ENCODE assay signal across 8 cellular contexts in genomic region chr9:120928720-120929389, GRCh38. TPM values are rescaled to one million over a fixed set of nuclear protein-coding genes. Genes with fewer than 3 reads are reported as not detected.
DNase-seq lines count a peak whose midpoint lies in the region; ATAC-seq and TF ChIP-seq lines count a peak whose summit lies in the region.

No MANE protein-coding gene starts in this region.

- H3K36me3 Mint-ChIP-seq in CD4-positive, alpha-beta T cell (ENCODE audit: low read depth) = peaks cover 22% of the 10 kb centered on the region
- H3K36me3 Mint-ChIP-seq in MCF 10A (ENCODE audit: insufficient read depth, unreplicated experiment) = no peaks in the 10 kb centered on the region

- ATAC-seq in CD4-positive, alpha-beta T cell (ENCODE audit: poor library complexity) = peak; percentile 39
- ATAC-seq in GM19438 (IDR thresholded peaks at IDR 0.05; ENCODE audit: low read depth, unreplicated experiment) = peak; percentile 37
- peak; percentile 63 for ATAC-seq in IMR-90 (ENCODE audit: low read depth)
- no peak for ATAC-seq in GM18519 (IDR thresholded peaks at IDR 0.05; ENCODE audit: low FRiP score, unreplicated experiment)

- H2BK5ac ChIP-seq in IMR-90 (ENCODE audit: low read depth, low read length, poor library complexity, severe bottlenecking) = no peak overlapping the region

- H3K4me2 ChIP-seq in IMR-90 (ENCODE audit: low read depth, low read length) = no peak overlapping the region; the same call in 1 of the 2 replicates

- DNase-seq in CD4-positive, alpha-beta T cell = peak; percentile 58 to 82 (median 75)
- DNase-seq in IMR-90 (no peak), T-helper 22 cell (ENCODE audit: low read depth) (peak; percentile 63), MCF 10A (ENCODE audit: unreplicated experiment) (peak; percentile 31), iPS-NIHi7 (ENCODE audit: extremely low spot score) (peak; percentile 88)

- H2BK20ac ChIP-seq in IMR-90 (ENCODE audit: low read depth, low read length) = peak overlapping the region; percentile 55; the same call in 1 of the 2 replicates

- H3K9ac ChIP-seq in IMR-90 (ENCODE audit: low read depth, low read length) = 0 out of 2 replicates have a peak overlapping the region, but pooled peaks have one; percentile 22

- H3K36me3 ChIP-seq in IMR-90 (ENCODE audit: control insufficient read depth, insufficient read depth, low read length) = no peaks in the 10 kb centered on the region

- H3K79me1 ChIP-seq in IMR-90 (ENCODE audit: low read depth in 1 of 2, low read length in 2 of 2) = peaks cover 0 to 35% of the 10 kb centered on the region in 2 experiments; a peak in 2 of 4 replicates

- TF ChIP-seq RAD21 in IMR-90 (IDR thresholded peaks at IDR 0.05; ENCODE audit: low read length) = no peak

- in situ Hi-C loops in IMR-90 (cut with MboI; ENCODE audit: low sequenced_read_pairs) = no loop called here

- H2AK9ac ChIP-seq in IMR-90 (replicated peaks; ENCODE audit: low read depth, low read length, poor library complexity) = peak overlapping the region; percentile 75

- CTCF ChIA-PET in CD4-positive, alpha-beta T cell (lab: Charles Lee) = interaction anchor here (0.8 to 1.6 kb wide), 7 partner anchors 12 to 60 kb away, joined by 3 to 6 read pairs (median 4); partner anchors contain the start of gene PHF19
- CTCF ChIA-PET in IMR-90 (lab: Yijun Ruan, JAX) = no interaction called here
- CTCF ChIA-PET in MCF 10A (lab: Yijun Ruan, JAX) = interaction anchor here (1.5 kb wide), 1 partner anchor 12 kb away, joined by 7 read pairs; no protein-coding TSS in a partner anchor

- peak overlapping the region; percentile 88 for H3K4me3 Mint-ChIP-seq in CD4-positive, alpha-beta T cell
- H3K4me3 Mint-ChIP-seq in MCF 10A (ENCODE audit: unreplicated experiment) = no peak overlapping the region

- no peak for TF ChIP-seq POLR2A in IMR-90 (IDR thresholded peaks at IDR 0.05; ENCODE audit: low read depth, low read length)

- peak overlapping the region; percentile 71; the same call in 1 of the 2 replicates for H4K91ac ChIP-seq in IMR-90 (ENCODE audit: insufficient read depth, low read depth, low read length)

- H3K18ac ChIP-seq in IMR-90 (ENCODE audit: low read depth, low read length) = no peak overlapping the region; the same call in 1 of the 2 replicates

- H3K4me1 ChIP-seq in IMR-90 (ENCODE audit: control insufficient read depth, insufficient read depth, low read length) = peaks cover 23% of the 10 kb centered on the region

- peak overlapping the region; percentile 85 for H2AK5ac ChIP-seq in IMR-90 (ENCODE audit: low read depth, low read length)

- no peaks in the 10 kb centered on the region for H3K27me3 Mint-ChIP-seq in CD4-positive, alpha-beta T cell
- no peaks in the 10 kb centered on the region for H3K27me3 Mint-ChIP-seq in MCF 10A (ENCODE audit: insufficient read depth, unreplicated experiment)

- POLR2A ChIA-PET in CD4-positive, alpha-beta T cell (lab: Charles Lee) = interaction anchor here (0.6 to 21.8 kb wide), 13 partner anchors 8 to 204 kb away, joined by 3 to 1343 read pairs (median 12); partner anchors contain the start of genes FBXW2, PHF19 and PSMD5
- POLR2A ChIA-PET in IMR-90 (lab: Charles Lee; ENCODE audit: unreplicated experiment) (no interaction called here), MCF 10A (lab: Yijun Ruan, JAX) (interaction anchor here (1.0 to 1.6 kb wide), 2 partner anchors 12 to 85 kb away, joined by 3 read pairs; no protein-coding TSS in a partner anchor)

- peaks cover 91% of the 10 kb centered on the region for H3K4me1 Mint-ChIP-seq in CD4-positive, alpha-beta T cell (ENCODE audit: low read depth)
- peaks cover 15% of the 10 kb centered on the region for H3K4me1 Mint-ChIP-seq in MCF 10A (ENCODE audit: insufficient read depth, unreplicated experiment)

- peak overlapping the region; percentile 92 to 98 for H4K8ac ChIP-seq in IMR-90 (ENCODE audit: low read depth in 2 of 2, low read length in 2 of 2)

- 14% methylated on average over 40 of the region's 72 CpGs; no CpG with 5 or more reads in 1 of the 2 experiments for WGBS in IMR-90 (ENCODE audit: extremely low coverage in 2 of 2, insufficient read length in 1 of 2), 2 experiments

- no peaks in the 10 kb centered on the region for H4K20me1 ChIP-seq in IMR-90 (ENCODE audit: insufficient read depth, low read length)

- H3K4me3 ChIP-seq in IMR-90 (ENCODE audit: insufficient read depth, low read depth, low read length) (peak overlapping the region; percentile 31), skin epidermis (peak overlapping the region; percentile 56 to 90 (median 71))

- peak overlapping the region; percentile 74; the same call in 1 of the 3 replicates for H2BK15ac ChIP-seq in IMR-90 (ENCODE audit: low read depth, low read length)

- intact Hi-C loops in CD4-positive, alpha-beta T cell (cut with DNase I, micrococcal nuclease) = loop anchor here in 1 of 2 experiments (5.0 kb wide), 1 partner anchor 37 kb away; no protein-coding TSS in a partner anchor
- intact Hi-C loops in IMR-90 (cut with micrococcal nuclease) = no loop called here
- intact Hi-C loops in MCF 10A (cut with micrococcal nuclease) = no loop called here

- H3K27ac ChIP-seq in CD4-positive, alpha-beta T cell (ENCODE audit: low read depth, low read length) = peak overlapping the region; percentile 100
- H3K27ac ChIP-seq in IMR-90 (ENCODE audit: insufficient read depth, low read length) = no peak overlapping the region; the same call in 1 of the 2 replicates
- H3K27ac ChIP-seq in skin epidermis = peak overlapping the region; percentile 83 to 100 (median 95)

- peak overlapping the region; percentile 96 for H2AFZ ChIP-seq in IMR-90 (replicated peaks; ENCODE audit: low read length, poor library complexity)

- H3K27ac Mint-ChIP-seq in CD4-positive, alpha-beta T cell = peak overlapping the region; percentile 100
- no peak overlapping the region for H3K27ac Mint-ChIP-seq in MCF 10A (ENCODE audit: low read depth, unreplicated experiment)

- no peak for TF ChIP-seq CTCF in CD4-positive, alpha-beta T cell (IDR thresholded peaks at IDR 0.05)
- no peak for TF ChIP-seq CTCF in IMR-90 (conservative IDR thresholded peaks at IDR 0.05; ENCODE audit: low read depth, low read length)
- no peak for TF ChIP-seq CTCF in MCF 10A (IDR thresholded peaks at IDR 0.05; ENCODE audit: unreplicated experiment)

- no peaks in the 10 kb centered on the region for H3K9me3 Mint-ChIP-seq in CD4-positive, alpha-beta T cell
- no peaks in the 10 kb centered on the region for H3K9me3 Mint-ChIP-seq in MCF 10A (ENCODE audit: unreplicated experiment)

- peak overlapping the region; percentile 87 for H3K4ac ChIP-seq in IMR-90 (ENCODE audit: low read depth, low read length)

- peak overlapping the region; percentile 44; the same call in 1 of the 2 replicates for H3K56ac ChIP-seq in IMR-90 (ENCODE audit: extremely low read depth, insufficient read depth, low read length)

- no peaks in the 10 kb centered on the region for H3K27me3 ChIP-seq in CD4-positive, alpha-beta T cell (ENCODE audit: control insufficient read depth, insufficient read depth, low read length)
- no peaks in the 10 kb centered on the region for H3K27me3 ChIP-seq in IMR-90 (ENCODE audit: control insufficient read depth, insufficient read depth, low read length)

- peak overlapping the region; percentile 78 for H3K14ac ChIP-seq in IMR-90 (replicated peaks; ENCODE audit: low read depth, low read length)

- peaks cover 33% of the 10 kb centered on the region for H3K9me1 ChIP-seq in IMR-90 (ENCODE audit: insufficient read depth, low read length)

- H3K9me3 ChIP-seq in CD4-positive, alpha-beta T cell (ENCODE audit: control insufficient read depth, low read length) = no peaks in the 10 kb centered on the region
- H3K9me3 ChIP-seq in IMR-90 (ENCODE audit: control insufficient read depth, insufficient read depth, low read length) = no peaks in the 10 kb centered on the region

- dilution Hi-C loops in IMR-90 (cut with HindIII; ENCODE audit: low sequenced_read_pairs, unreplicated experiment) = no loop called here

- H2BK120ac ChIP-seq in IMR-90 (ENCODE audit: low read depth, low read length) = peak overlapping the region; percentile 76

- peak overlapping the region; percentile 83; the same call in 1 of the 2 replicates for H3K23ac ChIP-seq in IMR-90 (ENCODE audit: low read depth, low read length)

- no TSS peak for BruUV-seq in IMR-90 (replicated peaks; lab: Mats Ljungman, UMichigan)
- BruUV-seq in MCF 10A (replicated peaks; lab: Mats Ljungman, UMichigan) = no TSS peak

- peak overlapping the region; percentile 76 for H4K5ac ChIP-seq in IMR-90 (ENCODE audit: low read depth, low read length)

TF ChIP-seq in IMR-90, 13 proteins besides CTCF, POLR2A, EP300 and RAD21 (continues in another document):
- TF ChIP-seq, protein P1, sequence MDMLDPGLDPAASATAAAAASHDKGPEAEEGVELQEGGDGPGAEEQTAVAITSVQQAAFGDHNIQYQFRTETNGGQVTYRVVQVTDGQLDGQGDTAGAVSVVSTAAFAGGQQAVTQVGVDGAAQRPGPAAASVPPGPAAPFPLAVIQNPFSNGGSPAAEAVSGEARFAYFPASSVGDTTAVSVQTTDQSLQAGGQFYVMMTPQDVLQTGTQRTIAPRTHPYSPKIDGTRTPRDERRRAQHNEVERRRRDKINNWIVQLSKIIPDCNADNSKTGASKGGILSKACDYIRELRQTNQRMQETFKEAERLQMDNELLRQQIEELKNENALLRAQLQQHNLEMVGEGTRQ (IDR thresholded peaks at IDR 0.05; ENCODE audit: low read depth, low read length) = no peak
- TF ChIP-seq RCOR1 (IDR thresholded peaks at IDR 0.05; ENCODE audit: insufficient replicate concordance, low read length) (no peak), SMC3 (IDR thresholded peaks at IDR 0.05; ENCODE audit: low read depth, low read length) (no peak), MXI1 (IDR thresholded peaks at IDR 0.05; ENCODE audit: borderline replicate concordance, low read depth, low read length) (no peak), FOS (IDR thresholded peaks at IDR 0.05; ENCODE audit: low read depth, low read length) (no peak), BHLHE40 (IDR thresholded peaks at IDR 0.05; ENCODE audit: low read depth, low read length) (no peak), NFE2L2 (IDR thresholded peaks at IDR 0.05; ENCODE audit: low read depth, low read length) (no peak), CEBPB (IDR thresholded peaks at IDR 0.05; ENCODE audit: low read depth, low read length) (no peak), MAZ (IDR thresholded peaks at IDR 0.05; ENCODE audit: borderline replicate concordance, low read depth, low read length) (no peak), CHD1 (IDR thresholded peaks at IDR 0.05; ENCODE audit: low read depth, low read length) (no peak)

RNA-seq across cellular contexts. Expression of gene TRAF1, which starts 2.3 kb away (rescaled TPM):
- 10 to 100 TPM; 60.3 to 61.7 TPM for total RNA-seq in CD4-positive, alpha-beta T cell
- total RNA-seq in IMR-90 (2012; rRNA removed) (3.1 and 3.9 TPM in 2 replicates), MCF 10A (2022) (0.84 and 1.2 TPM in 2 replicates)
- polyA plus RNA-seq in IMR-90 (2012; rRNA removed) = 3.7 and 4.1 TPM in 2 replicates
- 2.0 and 2.9 TPM in 2 replicates for polyA plus RNA-seq in IMR-90 (2012; cell fraction: cytosol; rRNA removed)
- polyA plus RNA-seq in IMR-90 (2012; cell fraction: nucleus; rRNA removed; ENCODE audit: low replicate concordance) = 5.6 and 6.9 TPM in 2 replicates

RNA-seq across cellular contexts. Expression of gene PHF19, which starts 51.9 kb away (rescaled TPM):
- total RNA-seq in CD4-positive, alpha-beta T cell = 10 to 100 TPM; 60.3 to 63.0 TPM
- total RNA-seq in IMR-90 (2012; rRNA removed) (36.1 and 37.6 TPM in 2 replicates), MCF 10A (2022) (39.6 and 61.0 TPM in 2 replicates)
- 55.6 and 56.9 TPM in 2 replicates for polyA plus RNA-seq in IMR-90 (2012; rRNA removed)
- polyA plus RNA-seq in IMR-90 (2012; cell fraction: cytosol; rRNA removed) = 52.9 and 59.9 TPM in 2 replicates
- 37.1 and 52.4 TPM in 2 replicates for polyA plus RNA-seq in IMR-90 (2012; cell fraction: nucleus; rRNA removed; ENCODE audit: low replicate concordance)

Comparison
In these comparisons a context has a peak if more than half of its experiments do, and no peak if none do; other contexts are left out.
1. RNA of gene TRAF1, which starts 2.3 kb away (total RNA-seq): 60.3 to 61.7 TPM in CD4-positive, alpha-beta T cell; 3.1 to 3.9 TPM in IMR-90 and 0.84 to 1.2 TPM in MCF 10A; every median in the first group is over 10 times any median in the second.